Comparison of ENCODE assay signal across 22 cellular contexts in the genomic region with DNA sequence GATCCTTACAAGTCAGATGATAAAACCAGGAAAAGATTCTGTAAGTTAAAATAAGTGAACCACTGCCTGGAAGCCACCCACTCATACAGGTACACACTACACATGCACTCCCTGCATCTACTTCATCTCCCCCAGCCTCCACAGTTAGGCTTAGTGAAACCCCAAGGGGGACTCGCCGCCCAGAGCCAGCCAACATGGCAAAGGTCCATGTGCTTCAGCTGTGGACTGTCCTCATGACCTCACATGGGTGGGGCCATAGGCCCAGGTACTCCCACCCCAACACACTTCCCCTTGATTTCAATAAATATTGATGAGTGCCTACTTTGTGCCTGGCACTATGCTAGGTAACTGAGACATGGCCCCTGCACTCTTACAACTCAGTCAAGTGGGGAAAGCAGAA. TPM values are rescaled to one million over a fixed set of nuclear protein-coding genes. Genes with fewer than 3 reads are reported as not detected.
DNase-seq lines count a peak whose midpoint lies in the region; ATAC-seq, FAIRE-seq and TF ChIP-seq lines count a peak whose summit lies in the region.
"Had no signal": no experiment of that assay in that cellular context is flagged by ENCODE, and none has a peak within 500 bp of the region (broad histone marks: within the 10 kb centered on the region; RNA-seq: fewer than 3 reads in every experiment).

No MANE protein-coding gene starts in this region.

- H3K4me3 ChIP-seq in SJCRH30 = no peak overlapping the region
- H3K4me3 ChIP-seq: HAP-1 had no signal

- H3K27me3 ChIP-seq in SJCRH30 = no peaks in the 10 kb centered on the region
- H3K27me3 ChIP-seq: BE2C had no signal

- no peak for ATAC-seq in Right ventricle myocardium superior (ENCODE audit: poor library complexity)
- ATAC-seq: SK-N-SH treated with all-trans-retinoic acid at 6 μM for 48 hours had no signal

- H3K27ac ChIP-seq in SJCRH30 = peak overlapping the region; percentile 90; the same call in 1 of the 2 replicates

- peaks cover 58% of the 10 kb centered on the region for H3K36me3 ChIP-seq in SJCRH30
- H3K36me3 ChIP-seq: BE2C had no signal

- no peak for FAIRE-seq in H54 (lab: Jason Lieb, UNC)
- FAIRE-seq: A204.1, HTR-8/SVneo had no signal

- no peaks in the 10 kb centered on the region for H3K9me3 Mint-ChIP-seq in glutamatergic neuron (ENCODE audit: unreplicated experiment)
- H3K9me3 Mint-ChIP-seq: CD4-positive, alpha-beta memory T cell; IgD-negative memory B cell had no signal

- H3K4me1 Mint-ChIP-seq in glutamatergic neuron (ENCODE audit: low read depth, unreplicated experiment) = peaks cover 37% of the 10 kb centered on the region
- H3K4me1 Mint-ChIP-seq: CD4-positive, alpha-beta memory T cell had no signal

- DNase-seq in cardiac septum (ENCODE audit: low spot score) = peak; percentile 67
- no peak for DNase-seq in Right ventricle myocardium superior
- DNase-seq in SJCRH30 = no peak
- no peak for DNase-seq in glutamatergic neuron
- peak; percentile 10 for DNase-seq in stimulated activated CD8-positive, alpha-beta memory T cell treated with anti-CD3 and anti-CD28 coated beads, Interleukin-4, amount 100 ng/mL, for 48 hours
- DNase-seq in DMS153 (lab: John Stamatoyannopoulos, UW) = no peak
- DNase-seq in H54 (ENCODE audit: insufficient read length, low spot score) = no peak
- DNase-seq in NK-92 (lab: John Stamatoyannopoulos, UW; ENCODE audit: unreplicated experiment) = no peak
- DNase-seq: BE2C; CD4-positive, alpha-beta memory T cell; MM.1S; NCI-H1092 treated with DMSO at 0.1 percent for 48 hours; NCI-H2081; NCI-H69; NK-92 treated with Interleukin-12 subunit alpha and Interleukin-12 subunit beta, amount 100 ng/mL, for 24 hours; OCI-M1; SHP77 treated with DMSO at 0.1 percent for 48 hours had no signal

- H3K9me3 ChIP-seq in SJCRH30 (replicated peaks) = no peaks in the 10 kb centered on the region
- H3K9me3 ChIP-seq: BE2C, HAP-1 had no signal

- peaks cover 47% of the 10 kb centered on the region for H3K4me1 ChIP-seq in SJCRH30
- H3K4me1 ChIP-seq: HAP-1 had no signal

- intact Hi-C loops in cardiac septum (cut with DNase I) = no loop called here
- intact Hi-C loops in Right ventricle myocardium superior (cut with DNase I) = no loop called here

- H3K27ac Mint-ChIP-seq in glutamatergic neuron (ENCODE audit: unreplicated experiment) = peak overlapping the region; percentile 86

- peak overlapping the region; percentile 39 for H3K4me3 Mint-ChIP-seq in glutamatergic neuron (ENCODE audit: unreplicated experiment)
- H3K4me3 Mint-ChIP-seq: IgD-negative memory B cell had no signal

- peaks cover 12% of the 10 kb centered on the region for H3K36me3 Mint-ChIP-seq in glutamatergic neuron (ENCODE audit: unreplicated experiment)
- H3K36me3 Mint-ChIP-seq: CD4-positive, alpha-beta memory T cell had no signal

- peaks cover 7% of the 10 kb centered on the region for H3K27me3 Mint-ChIP-seq in glutamatergic neuron (ENCODE audit: unreplicated experiment)
- H3K27me3 Mint-ChIP-seq: IgD-negative memory B cell had no signal

- TF ChIP-seq POLR2A in H54 (IDR thresholded peaks at IDR 0.05; ENCODE audit: low read depth, low read length) = no peak

- TF ChIP-seq CTCF in glutamatergic neuron (IDR thresholded peaks at IDR 0.05; ENCODE audit: partially characterized antibody, unreplicated experiment) = no peak

RNA-seq across cellular contexts. Expression of a gene that starts 22.9 kb away (rescaled TPM):
- total RNA-seq in cardiac septum (50.5 TPM), Right ventricle myocardium superior (77.2 TPM), glutamatergic neuron (ENCODE audit: unreplicated experiment) (26.6 TPM)
- 75.5 and 77.7 TPM in 2 replicates for total RNA-seq in SJCRH30 (2014; rRNA removed; shearing (Covaris generic))

RNA-seq across cellular contexts. Expression of a gene that starts 52.8 kb away (rescaled TPM):
- 8.8 TPM for total RNA-seq in cardiac septum
- total RNA-seq in Right ventricle myocardium superior = 5.2 TPM
- total RNA-seq in SJCRH30 (2014; rRNA removed; shearing (Covaris generic)) = 65.4 and 66.3 TPM in 2 replicates
- 81.6 TPM for total RNA-seq in glutamatergic neuron (ENCODE audit: unreplicated experiment)
- total RNA-seq: CD4-positive, alpha-beta memory T cell had no signal

Comparison
In these comparisons a context has a peak if more than half of its experiments do, and no peak if none do; other contexts are left out.
1. DNase-seq: peak in cardiac septum (single experiment) and stimulated activated CD8-positive, alpha-beta memory T cell treated with anti-CD3 and anti-CD28 coated beads, Interleukin-4, amount 100 ng/mL, for 48 hours (single experiment); none in Right ventricle myocardium superior (single experiment), SJCRH30 (0 of 2), glutamatergic neuron (single experiment), DMS153 (single experiment), H54 (single experiment) and NK-92 (single experiment).